ENCODE assay signal across 1 cellular context in genomic region chr10:78972947-78973900, GRCh38.
TF ChIP-seq lines count a peak whose summit lies in the region.

No MANE protein-coding gene starts in this region.

TF ChIP-seq in HEK293, 187 proteins besides CTCF, POLR2A, EP300 and RAD21 (continued from another document and continues in another):
- TF ChIP-seq, protein P1, sequence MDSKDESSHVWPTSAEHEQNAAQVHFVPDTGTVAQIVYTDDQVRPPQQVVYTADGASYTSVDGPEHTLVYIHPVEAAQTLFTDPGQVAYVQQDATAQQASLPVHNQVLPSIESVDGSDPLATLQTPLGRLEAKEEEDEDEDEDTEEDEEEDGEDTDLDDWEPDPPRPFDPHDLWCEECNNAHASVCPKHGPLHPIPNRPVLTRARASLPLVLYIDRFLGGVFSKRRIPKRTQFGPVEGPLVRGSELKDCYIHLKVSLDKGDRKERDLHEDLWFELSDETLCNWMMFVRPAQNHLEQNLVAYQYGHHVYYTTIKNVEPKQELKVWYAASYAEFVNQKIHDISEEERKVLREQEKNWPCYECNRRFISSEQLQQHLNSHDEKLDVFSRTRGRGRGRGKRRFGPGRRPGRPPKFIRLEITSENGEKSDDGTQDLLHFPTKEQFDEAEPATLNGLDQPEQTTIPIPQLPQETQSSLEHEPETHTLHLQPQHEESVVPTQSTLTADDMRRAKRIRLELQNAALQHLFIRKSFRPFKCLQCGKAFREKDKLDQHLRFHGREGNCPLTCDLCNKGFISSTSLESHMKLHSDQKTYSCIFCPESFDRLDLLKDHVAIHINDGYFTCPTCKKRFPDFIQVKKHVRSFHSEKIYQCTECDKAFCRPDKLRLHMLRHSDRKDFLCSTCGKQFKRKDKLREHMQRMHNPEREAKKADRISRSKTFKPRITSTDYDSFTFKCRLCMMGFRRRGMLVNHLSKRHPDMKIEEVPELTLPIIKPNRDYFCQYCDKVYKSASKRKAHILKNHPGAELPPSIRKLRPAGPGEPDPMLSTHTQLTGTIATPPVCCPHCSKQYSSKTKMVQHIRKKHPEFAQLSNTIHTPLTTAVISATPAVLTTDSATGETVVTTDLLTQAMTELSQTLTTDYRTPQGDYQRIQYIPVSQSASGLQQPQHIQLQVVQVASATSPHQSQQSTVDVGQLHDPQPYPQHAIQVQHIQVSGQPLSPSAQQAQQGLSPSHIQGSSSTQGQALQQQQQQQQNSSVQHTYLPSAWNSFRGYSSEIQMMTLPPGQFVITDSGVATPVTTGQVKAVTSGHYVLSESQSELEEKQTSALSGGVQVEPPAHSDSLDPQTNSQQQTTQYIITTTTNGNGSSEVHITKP (tag by site-specific recombination; IDR thresholded peaks at IDR 0.05) = no peak
- peak; percentile 89 for TF ChIP-seq ZSCAN4 (tag by site-specific recombination; IDR thresholded peaks at IDR 0.05)
- TF ChIP-seq ZFP37 (tag by site-specific recombination; IDR thresholded peaks at IDR 0.05) = peak; percentile 49; the same call in 1 of the 2 replicates
- TF ChIP-seq ZNF19 (tag by site-specific recombination; IDR thresholded peaks at IDR 0.05; ENCODE audit: low read depth) = no peak
- TF ChIP-seq, protein P2, sequence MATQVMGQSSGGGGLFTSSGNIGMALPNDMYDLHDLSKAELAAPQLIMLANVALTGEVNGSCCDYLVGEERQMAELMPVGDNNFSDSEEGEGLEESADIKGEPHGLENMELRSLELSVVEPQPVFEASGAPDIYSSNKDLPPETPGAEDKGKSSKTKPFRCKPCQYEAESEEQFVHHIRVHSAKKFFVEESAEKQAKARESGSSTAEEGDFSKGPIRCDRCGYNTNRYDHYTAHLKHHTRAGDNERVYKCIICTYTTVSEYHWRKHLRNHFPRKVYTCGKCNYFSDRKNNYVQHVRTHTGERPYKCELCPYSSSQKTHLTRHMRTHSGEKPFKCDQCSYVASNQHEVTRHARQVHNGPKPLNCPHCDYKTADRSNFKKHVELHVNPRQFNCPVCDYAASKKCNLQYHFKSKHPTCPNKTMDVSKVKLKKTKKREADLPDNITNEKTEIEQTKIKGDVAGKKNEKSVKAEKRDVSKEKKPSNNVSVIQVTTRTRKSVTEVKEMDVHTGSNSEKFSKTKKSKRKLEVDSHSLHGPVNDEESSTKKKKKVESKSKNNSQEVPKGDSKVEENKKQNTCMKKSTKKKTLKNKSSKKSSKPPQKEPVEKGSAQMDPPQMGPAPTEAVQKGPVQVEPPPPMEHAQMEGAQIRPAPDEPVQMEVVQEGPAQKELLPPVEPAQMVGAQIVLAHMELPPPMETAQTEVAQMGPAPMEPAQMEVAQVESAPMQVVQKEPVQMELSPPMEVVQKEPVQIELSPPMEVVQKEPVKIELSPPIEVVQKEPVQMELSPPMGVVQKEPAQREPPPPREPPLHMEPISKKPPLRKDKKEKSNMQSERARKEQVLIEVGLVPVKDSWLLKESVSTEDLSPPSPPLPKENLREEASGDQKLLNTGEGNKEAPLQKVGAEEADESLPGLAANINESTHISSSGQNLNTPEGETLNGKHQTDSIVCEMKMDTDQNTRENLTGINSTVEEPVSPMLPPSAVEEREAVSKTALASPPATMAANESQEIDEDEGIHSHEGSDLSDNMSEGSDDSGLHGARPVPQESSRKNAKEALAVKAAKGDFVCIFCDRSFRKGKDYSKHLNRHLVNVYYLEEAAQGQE (tag by site-specific recombination; IDR thresholded peaks at IDR 0.05) = peak; percentile 35; the same call in 1 of the 2 replicates
- TF ChIP-seq ZNF416 (tag by site-specific recombination; IDR thresholded peaks at IDR 0.05) = no peak
- TF ChIP-seq ZNF133 (tag by site-specific recombination; IDR thresholded peaks at IDR 0.05) = no peak
- peak; percentile 17; the same call in 1 of the 2 replicates for TF ChIP-seq ZNF394 (tag by site-specific recombination; IDR thresholded peaks at IDR 0.05; ENCODE audit: borderline replicate concordance)
- peak; percentile 39; the same call in 1 of the 2 replicates for TF ChIP-seq ZBTB17 (tag by site-specific recombination; IDR thresholded peaks at IDR 0.05)
- TF ChIP-seq ZNF76 (tag by site-specific recombination; IDR thresholded peaks at IDR 0.05; ENCODE audit: borderline replicate concordance, low read depth) = peak; percentile 45; the same call in 1 of the 2 replicates
- 0 out of 2 replicates have a peak, but pooled peaks have one; percentile 17 for TF ChIP-seq ZNF155 (tag by site-specific recombination; IDR thresholded peaks at IDR 0.05)
- peak; percentile 89 for TF ChIP-seq ZNF660 (tag by site-specific recombination; IDR thresholded peaks at IDR 0.05)
- TF ChIP-seq ZNF837 (tag by site-specific recombination; IDR thresholded peaks at IDR 0.05) = no peak
- TF ChIP-seq, protein P3, sequence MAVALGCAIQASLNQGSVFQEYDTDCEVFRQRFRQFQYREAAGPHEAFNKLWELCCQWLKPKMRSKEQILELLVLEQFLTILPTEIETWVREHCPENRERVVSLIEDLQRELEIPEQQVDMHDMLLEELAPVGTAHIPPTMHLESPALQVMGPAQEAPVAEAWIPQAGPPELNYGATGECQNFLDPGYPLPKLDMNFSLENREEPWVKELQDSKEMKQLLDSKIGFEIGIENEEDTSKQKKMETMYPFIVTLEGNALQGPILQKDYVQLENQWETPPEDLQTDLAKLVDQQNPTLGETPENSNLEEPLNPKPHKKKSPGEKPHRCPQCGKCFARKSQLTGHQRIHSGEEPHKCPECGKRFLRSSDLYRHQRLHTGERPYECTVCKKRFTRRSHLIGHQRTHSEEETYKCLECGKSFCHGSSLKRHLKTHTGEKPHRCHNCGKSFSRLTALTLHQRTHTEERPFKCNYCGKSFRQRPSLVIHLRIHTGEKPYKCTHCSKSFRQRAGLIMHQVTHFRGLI (tag by site-specific recombination; IDR thresholded peaks at IDR 0.05) = peak; percentile 79
- TF ChIP-seq ZNF791 (tag by site-specific recombination; IDR thresholded peaks at IDR 0.05) = no peak
- TF ChIP-seq ZNF292 (tag by site-specific recombination; IDR thresholded peaks at IDR 0.05; ENCODE audit: borderline replicate concordance, low read depth) = no peak
- peak; percentile 66 for TF ChIP-seq ZNF600 (tag by site-specific recombination; IDR thresholded peaks at IDR 0.05)
- TF ChIP-seq ZNF629 (tag by site-specific recombination; IDR thresholded peaks at IDR 0.05) = peak; percentile 32; the same call in 1 of the 2 replicates
- no peak for TF ChIP-seq ZNF350 (tag by site-specific recombination; IDR thresholded peaks at IDR 0.05)
- peak; percentile 87 for TF ChIP-seq KLF10 (tag by site-specific recombination; IDR thresholded peaks at IDR 0.05)
- TF ChIP-seq PRDM1 (tag by site-specific recombination; IDR thresholded peaks at IDR 0.05) = peak; percentile 41; the same call in 1 of the 2 replicates
- TF ChIP-seq ZNF530 (tag by site-specific recombination; IDR thresholded peaks at IDR 0.05; ENCODE audit: low read depth) = no peak
- TF ChIP-seq ZNF211 (tag by site-specific recombination; IDR thresholded peaks at IDR 0.05; ENCODE audit: low read depth) = no peak
- peak; percentile 39 for TF ChIP-seq GLIS2 (tag by site-specific recombination; IDR thresholded peaks at IDR 0.05)
- no peak for TF ChIP-seq ZSCAN23 (tag by site-specific recombination; IDR thresholded peaks at IDR 0.05)
- no peak for TF ChIP-seq ZNF521 (tag by site-specific recombination; IDR thresholded peaks at IDR 0.05)
- peak; percentile 99 for TF ChIP-seq ZNF335 (tag by site-specific recombination; conservative IDR thresholded peaks at IDR 0.05)
- TF ChIP-seq ZNF37A (tag by site-specific recombination; IDR thresholded peaks at IDR 0.05) = no peak
- TF ChIP-seq ZNF747 (tag by site-specific recombination; IDR thresholded peaks at IDR 0.05) = no peak
- TF ChIP-seq, protein P4, sequence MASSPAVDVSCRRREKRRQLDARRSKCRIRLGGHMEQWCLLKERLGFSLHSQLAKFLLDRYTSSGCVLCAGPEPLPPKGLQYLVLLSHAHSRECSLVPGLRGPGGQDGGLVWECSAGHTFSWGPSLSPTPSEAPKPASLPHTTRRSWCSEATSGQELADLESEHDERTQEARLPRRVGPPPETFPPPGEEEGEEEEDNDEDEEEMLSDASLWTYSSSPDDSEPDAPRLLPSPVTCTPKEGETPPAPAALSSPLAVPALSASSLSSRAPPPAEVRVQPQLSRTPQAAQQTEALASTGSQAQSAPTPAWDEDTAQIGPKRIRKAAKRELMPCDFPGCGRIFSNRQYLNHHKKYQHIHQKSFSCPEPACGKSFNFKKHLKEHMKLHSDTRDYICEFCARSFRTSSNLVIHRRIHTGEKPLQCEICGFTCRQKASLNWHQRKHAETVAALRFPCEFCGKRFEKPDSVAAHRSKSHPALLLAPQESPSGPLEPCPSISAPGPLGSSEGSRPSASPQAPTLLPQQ (tag by site-specific recombination; IDR thresholded peaks at IDR 0.05) = peak; percentile 82
- TF ChIP-seq, protein P5, sequence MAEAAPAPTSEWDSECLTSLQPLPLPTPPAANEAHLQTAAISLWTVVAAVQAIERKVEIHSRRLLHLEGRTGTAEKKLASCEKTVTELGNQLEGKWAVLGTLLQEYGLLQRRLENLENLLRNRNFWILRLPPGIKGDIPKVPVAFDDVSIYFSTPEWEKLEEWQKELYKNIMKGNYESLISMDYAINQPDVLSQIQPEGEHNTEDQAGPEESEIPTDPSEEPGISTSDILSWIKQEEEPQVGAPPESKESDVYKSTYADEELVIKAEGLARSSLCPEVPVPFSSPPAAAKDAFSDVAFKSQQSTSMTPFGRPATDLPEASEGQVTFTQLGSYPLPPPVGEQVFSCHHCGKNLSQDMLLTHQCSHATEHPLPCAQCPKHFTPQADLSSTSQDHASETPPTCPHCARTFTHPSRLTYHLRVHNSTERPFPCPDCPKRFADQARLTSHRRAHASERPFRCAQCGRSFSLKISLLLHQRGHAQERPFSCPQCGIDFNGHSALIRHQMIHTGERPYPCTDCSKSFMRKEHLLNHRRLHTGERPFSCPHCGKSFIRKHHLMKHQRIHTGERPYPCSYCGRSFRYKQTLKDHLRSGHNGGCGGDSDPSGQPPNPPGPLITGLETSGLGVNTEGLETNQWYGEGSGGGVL (tag by site-specific recombination; IDR thresholded peaks at IDR 0.05) = peak; percentile 73
- no peak for TF ChIP-seq ZNF391 (tag by site-specific recombination; IDR thresholded peaks at IDR 0.05; ENCODE audit: borderline replicate concordance, low read depth)
- TF ChIP-seq GLIS1 (tag by site-specific recombination; IDR thresholded peaks at IDR 0.05) = peak; percentile 75
- no peak for TF ChIP-seq BCL11B (tag by site-specific recombination; IDR thresholded peaks at IDR 0.05; ENCODE audit: low read depth)
- 0 out of 2 replicates have a peak, but pooled peaks have one; percentile 18 for TF ChIP-seq ZBTB7A (tag by site-specific recombination; IDR thresholded peaks at IDR 0.05; ENCODE audit: low read depth)
- TF ChIP-seq SP3 (tag by site-specific recombination; IDR thresholded peaks at IDR 0.05) = peak; percentile 66
- TF ChIP-seq ZNF138 (tag by site-specific recombination; IDR thresholded peaks at IDR 0.05; ENCODE audit: borderline replicate concordance) = no peak
- TF ChIP-seq ZNF184 (tag by site-specific recombination; IDR thresholded peaks at IDR 0.05) = peak; percentile 62; the same call in 1 of the 2 replicates
- TF ChIP-seq KLF1 (tag by site-specific recombination; IDR thresholded peaks at IDR 0.05) = peak; percentile 33; the same call in 1 of the 2 replicates
- peak; percentile 29 for TF ChIP-seq IKZF3 (tag by site-specific recombination; IDR thresholded peaks at IDR 0.05)
- TF ChIP-seq, protein P6, sequence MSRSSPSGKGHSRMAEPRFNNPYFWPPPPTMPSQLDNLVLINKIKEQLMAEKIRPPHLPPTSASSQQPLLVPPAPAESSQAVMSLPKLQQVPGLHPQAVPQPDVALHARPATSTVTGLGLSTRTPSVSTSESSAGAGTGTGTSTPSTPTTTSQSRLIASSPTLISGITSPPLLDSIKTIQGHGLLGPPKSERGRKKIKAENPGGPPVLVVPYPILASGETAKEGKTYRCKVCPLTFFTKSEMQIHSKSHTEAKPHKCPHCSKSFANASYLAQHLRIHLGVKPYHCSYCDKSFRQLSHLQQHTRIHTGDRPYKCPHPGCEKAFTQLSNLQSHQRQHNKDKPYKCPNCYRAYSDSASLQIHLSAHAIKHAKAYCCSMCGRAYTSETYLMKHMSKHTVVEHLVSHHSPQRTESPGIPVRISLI (tag by site-specific recombination; IDR thresholded peaks at IDR 0.05) = no peak
- TF ChIP-seq KLF7 (tag by site-specific recombination; IDR thresholded peaks at IDR 0.05; ENCODE audit: borderline replicate concordance) = no peak; the same call in 1 of the 2 replicates
- TF ChIP-seq OSR2 (tag by site-specific recombination; IDR thresholded peaks at IDR 0.05) = peak; percentile 24; the same call in 1 of the 2 replicates
- TF ChIP-seq SP7 (tag by site-specific recombination; IDR thresholded peaks at IDR 0.05) = peak; percentile 75
- TF ChIP-seq ZNF610 (tag by site-specific recombination; IDR thresholded peaks at IDR 0.05; ENCODE audit: borderline replicate concordance) = no peak
- TF ChIP-seq ZNF549 (tag by site-specific recombination; IDR thresholded peaks at IDR 0.05) = no peak
- peak; percentile 33; the same call in 1 of the 2 replicates for TF ChIP-seq TRIM28 (IDR thresholded peaks at IDR 0.05; ENCODE audit: borderline replicate concordance, low read length)
- peak; percentile 91 for TF ChIP-seq ZBTB8A (tag by site-specific recombination; IDR thresholded peaks at IDR 0.05)
- 0 out of 2 replicates have a peak, but pooled peaks have one; percentile 45 for TF ChIP-seq ZNF639 (tag by site-specific recombination; IDR thresholded peaks at IDR 0.05)
- peak; percentile 55 for TF ChIP-seq SP2 (tag by site-specific recombination; IDR thresholded peaks at IDR 0.05)
- 0 out of 2 replicates have a peak, but pooled peaks have one; percentile 44 for TF ChIP-seq KLF16 (tag by site-specific recombination; IDR thresholded peaks at IDR 0.05)
- peak; percentile 73 for TF ChIP-seq KLF9 (tag by site-specific recombination; IDR thresholded peaks at IDR 0.05; ENCODE audit: low read depth)
